Comparison of ENCODE assay signal across 31 cellular contexts in genomic region chr22:32747588-32747987, GRCh38. TPM values are rescaled to one million over a fixed set of nuclear protein-coding genes. Genes with fewer than 3 reads are reported as not detected.
"Had no signal": no experiment of that assay in that cellular context is flagged by ENCODE, and none has a peak within 500 bp of the region (broad histone marks: within the 10 kb centered on the region; RNA-seq: fewer than 3 reads in every experiment).

No MANE protein-coding gene starts in this region.

- H3K36me3 ChIP-seq: adrenal gland, colonic mucosa, esophagus squamous epithelium, gastroesophageal sphincter, WERI-Rb-1 had no signal

- DNase-seq: activated B cell treated with CpG ODN at 0.5 μM for 24 hours; activated CD4-positive, alpha-beta T cell treated with anti-CD3 and anti-CD28 coated beads for 48 hours; activated CD4-positive, alpha-beta T cell treated with anti-CD3 and anti-CD28 coated beads, Interleukin-2, amount 50 U/mL, for 1 hour; activated CD4-positive, alpha-beta T cell treated with anti-CD3 and anti-CD28 coated beads, Interleukin-2, amount 50 U/mL, for 48 hours; activated CD8-positive, alpha-beta memory T cell treated with anti-CD3 and anti-CD28 coated beads for 24 hours; activated CD8-positive, alpha-beta T cell treated with anti-CD3 and anti-CD28 coated beads for 36 hours; activated effector memory CD4-positive, alpha-beta T cell treated with Interleukin-2 at 50 U/mL for 16 hours; activated gamma-delta T cell treated with Interleukin-2 at 50 U/mL for 16 hours; activated naive CD4-positive, alpha-beta T cell treated with anti-CD3 and anti-CD28 coated beads, Interleukin-2, amount 50 U/mL, for 16 hours; activated naive CD4-positive, alpha-beta T cell treated with Interleukin-2 at 50 U/mL for 16 hours; activated naive CD8-positive, alpha-beta T cell treated with anti-CD3 and anti-CD28 coated beads for 36 hours; activated naive CD8-positive, alpha-beta T cell treated with anti-CD3 and anti-CD28 coated beads, Interleukin-2, amount 50 U/mL, for 24 hours; activated T-cell treated with anti-CD3 and anti-CD28 coated beads, Interleukin-2, amount 50 U/mL, for 4 hours; adrenal gland; amygdala; aorta; body of pancreas; central memory CD4-positive, alpha-beta T cell; cerebellar nuclear complex; colonic mucosa; effector CD8-positive, alpha-beta T cell; esophagus squamous epithelium; foreskin melanocyte; T-helper 1 cell; T-helper 17 cell; T1000; WERI-Rb-1 had no signal

- H3K4me3 ChIP-seq: adrenal gland, body of pancreas, colonic mucosa, esophagus squamous epithelium, gastroesophageal sphincter had no signal

- H3K27me3 ChIP-seq: adrenal gland, body of pancreas, colonic mucosa had no signal

- ATAC-seq: activated CD4-positive, CD25-positive, alpha-beta regulatory T cell treated with anti-CD3 and anti-CD28 coated beads, Interleukin-2, amount 50 U/mL, for 24 hours; activated CD8-positive, alpha-beta T cell treated with anti-CD3 and anti-CD28 coated beads for 36 hours; activated naive CD8-positive, alpha-beta T cell treated with anti-CD3 and anti-CD28 coated beads, Interleukin-2, amount 50 U/mL, for 24 hours; activated T-cell treated with anti-CD3 and anti-CD28 coated beads, Interleukin-2, amount 50 U/mL, for 4 hours; activated T-helper 17 cell treated with anti-CD3 and anti-CD28 coated beads, Interleukin-2, amount 50 U/mL, for 72 hours; body of pancreas; T-helper 17 cell had no signal

- H3K4me1 ChIP-seq: adrenal gland, body of pancreas, colonic mucosa had no signal

- H3K9me3 ChIP-seq: adrenal gland, body of pancreas, colonic mucosa, esophagus squamous epithelium, gastroesophageal sphincter had no signal

- H3K27ac ChIP-seq: adrenal gland, body of pancreas, colonic mucosa, epithelial cell of prostate, WERI-Rb-1 had no signal

RNA-seq across cellular contexts. Expression of gene TIMP3, which starts 53.9 kb away (rescaled TPM):
- total RNA-seq: activated B cell treated with CpG ODN at 0.5 μM for 24 hours; activated T-helper 17 cell treated with anti-CD3 and anti-CD28 coated beads, Interleukin-2, amount 50 U/mL, for 72 hours had no signal
